In genomic region chr10:42934351-42934811, GRCh38 we compare ENCODE assay signal across 1 cellular context.
TF ChIP-seq lines count a peak whose summit lies in the region.

No MANE protein-coding gene starts in this region.

TF ChIP-seq in SK-N-SH, 30 proteins besides CTCF, POLR2A, EP300 and RAD21 (continued from another document):
- no peak for TF ChIP-seq ZBTB33 (IDR thresholded peaks at IDR 0.05; ENCODE audit: borderline replicate concordance, low read depth)
- no peak for TF ChIP-seq USF2 (IDR thresholded peaks at IDR 0.05; ENCODE audit: borderline replicate concordance, low read depth, low read length)
- TF ChIP-seq MEF2A (IDR thresholded peaks at IDR 0.05; ENCODE audit: borderline replicate concordance, low read depth) = no peak
